1 cellular context compared by ENCODE assay signal in the genomic region with DNA sequence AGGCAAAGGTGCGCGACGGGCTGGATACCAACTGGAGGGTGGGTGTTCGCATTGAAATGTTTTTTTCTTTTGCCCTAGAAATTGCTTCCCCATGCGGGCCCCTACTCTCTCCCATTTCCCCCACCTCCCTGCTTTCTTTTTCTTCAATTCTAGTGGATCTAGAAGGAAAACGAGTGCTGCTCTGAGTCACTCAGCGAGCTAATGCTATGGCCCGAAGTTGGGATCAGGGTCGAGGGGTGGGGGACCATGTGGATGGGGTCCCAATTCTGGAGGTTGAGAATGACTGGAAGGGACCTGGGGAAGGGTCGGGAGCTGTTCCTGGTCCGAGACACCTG.
TF ChIP-seq lines count a peak whose summit lies in the region.

No MANE protein-coding gene starts in this region.

TF ChIP-seq in GM23338, 12 proteins besides CTCF, POLR2A, EP300 and RAD21 (continued from another document):
- TF ChIP-seq REST (IDR thresholded peaks at IDR 0.05; ENCODE audit: unreplicated experiment) (no peak), NANOG (IDR thresholded peaks at IDR 0.05; ENCODE audit: borderline replicate concordance) (no peak), CREB1 (CRISPR knock-in tag; IDR thresholded peaks at IDR 0.05; ENCODE audit: low read depth) (no peak), POLR2AphosphoS5 (IDR thresholded peaks at IDR 0.05; ENCODE audit: low read depth) (no peak)
- TF ChIP-seq, protein P1, sequence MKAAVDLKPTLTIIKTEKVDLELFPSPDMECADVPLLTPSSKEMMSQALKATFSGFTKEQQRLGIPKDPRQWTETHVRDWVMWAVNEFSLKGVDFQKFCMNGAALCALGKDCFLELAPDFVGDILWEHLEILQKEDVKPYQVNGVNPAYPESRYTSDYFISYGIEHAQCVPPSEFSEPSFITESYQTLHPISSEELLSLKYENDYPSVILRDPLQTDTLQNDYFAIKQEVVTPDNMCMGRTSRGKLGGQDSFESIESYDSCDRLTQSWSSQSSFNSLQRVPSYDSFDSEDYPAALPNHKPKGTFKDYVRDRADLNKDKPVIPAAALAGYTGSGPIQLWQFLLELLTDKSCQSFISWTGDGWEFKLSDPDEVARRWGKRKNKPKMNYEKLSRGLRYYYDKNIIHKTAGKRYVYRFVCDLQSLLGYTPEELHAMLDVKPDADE (IDR thresholded peaks at IDR 0.05) = no peak
